In genomic region chr18:58234359-58234741, GRCh38 we compare ENCODE assay signal across 17 cellular contexts.
DNase-seq lines count a peak whose midpoint lies in the region; FAIRE-seq and TF ChIP-seq lines count a peak whose summit lies in the region.
"Had no signal": no experiment of that assay in that cellular context is flagged by ENCODE, and none has a peak within 500 bp of the region (broad histone marks: within the 10 kb centered on the region; RNA-seq: fewer than 3 reads in every experiment).

No MANE protein-coding gene starts in this region.

- no peak overlapping the region for H2AFZ ChIP-seq in keratinocyte (ENCODE audit: control insufficient read depth, low read length)

- H3K9me3 Mint-ChIP-seq in CD4-positive, alpha-beta memory T cell = peaks cover 0 to 3% (median 0%) of the 10 kb centered on the region in 8 donors

- dilution Hi-C loops in keratinocyte (cut with MboI; ENCODE audit: extremely low pct_ligation_motif_present, low sequenced_read_pairs) = no loop called here

- H3K36me3 Mint-ChIP-seq in CD4-positive, alpha-beta memory T cell = no peaks in the 10 kb centered on the region

- TF ChIP-seq POLR2A in adrenal gland (IDR thresholded peaks at IDR 0.05) = no peak

- FAIRE-seq in keratinocyte (lab: Jason Lieb, UNC) = no peak
- FAIRE-seq in small intestine (lab: Jason Lieb, UNC) = no peak
- FAIRE-seq: G401.6, GM12891, GM19239 had no signal

- DNase-seq in keratinocyte (ENCODE audit: low read depth, low spot score) (no peak), small intestine (no peak), adrenal gland (no peak), caudate nucleus (lab: John Stamatoyannopoulos, UW) (no peak)
- DNase-seq in CD4-positive, alpha-beta memory T cell = no peak
- no peak for DNase-seq in stimulated activated naive CD4-positive, alpha-beta T cell treated with Interleukin-2 at 50 U/mL for 16 hours (lab: John Stamatoyannopoulos, UW)
- DNase-seq: HCEC 1CT, NCI-H1436 treated with DMSO at 0.1 percent for 48 hours, NCI-H2081 treated with DMSO at 0.1 percent for 48 hours, NCI-H524 treated with DMSO at 0.1 percent for 48 hours had no signal

- H3K4me3 Mint-ChIP-seq in CD4-positive, alpha-beta memory T cell = no peak overlapping the region

- intact Hi-C loops in CD4-positive, alpha-beta memory T cell (cut with micrococcal nuclease) = no loop called here
- intact Hi-C loops in adrenal gland (cut with DNase I) = no loop called here

- H3K27ac ChIP-seq in C4-2B (peak overlapping the region; percentile 99), VCaP (peak overlapping the region; percentile 92), keratinocyte (ENCODE audit: control insufficient read depth, insufficient read depth, low read length) (peak overlapping the region; percentile 56), small intestine (ENCODE audit: low read depth in 1 of 2, low read length in 1 of 2) (peak overlapping the region; percentile 50 to 85), adrenal gland (no peak overlapping the region), caudate nucleus (ENCODE audit: low read depth, low read length) (no peak overlapping the region)
- no peak overlapping the region for H3K27ac ChIP-seq in CD4-positive, alpha-beta memory T cell (ENCODE audit: low read depth, low read length)
- H3K27ac ChIP-seq: BLaER1, SJSA1 had no signal

- no peaks in the 10 kb centered on the region for H3K27me3 Mint-ChIP-seq in CD4-positive, alpha-beta memory T cell

- H3K4me3 ChIP-seq in keratinocyte (ENCODE audit: control insufficient read depth in 2 of 3, extremely low read depth in 1 of 3, insufficient read depth in 2 of 3, low read depth in 1 of 3, low read length in 3 of 3) = no peak overlapping the region
- H3K4me3 ChIP-seq in small intestine (ENCODE audit: low read depth in 1 of 2, low read length in 2 of 2) = no peak overlapping the region
- no peak overlapping the region for H3K4me3 ChIP-seq in CD4-positive, alpha-beta memory T cell (ENCODE audit: low read length in 2 of 2)
- H3K4me3 ChIP-seq in adrenal gland = no peak overlapping the region
- H3K4me3 ChIP-seq: BLaER1, SJSA1 had no signal

- peak overlapping the region; percentile 48 for H3K4me2 ChIP-seq in keratinocyte (ENCODE audit: control insufficient read depth, extremely low read depth, insufficient read depth, low read depth, low read length)
- H3K4me2 ChIP-seq: BLaER1 had no signal

- H3K9ac ChIP-seq in keratinocyte (ENCODE audit: control insufficient read depth, extremely low read depth, insufficient read depth, low read length) = peak overlapping the region; percentile 44
- H3K9ac ChIP-seq: BLaER1 had no signal

- peaks cover 11% of the 10 kb centered on the region for H3K9me1 ChIP-seq in keratinocyte (ENCODE audit: control insufficient read depth, extremely low read depth, insufficient read depth, low read length)

- TF ChIP-seq CTCF in C4-2B (conservative IDR thresholded peaks at IDR 0.05) (no peak), VCaP (conservative IDR thresholded peaks at IDR 0.05) (no peak), keratinocyte (optimal IDR thresholded peaks at IDR 0.05 in 1 of 3, IDR thresholded peaks at IDR 0.05 in 1 of 3, conservative IDR thresholded peaks at IDR 0.05 in 1 of 3; ENCODE audit: extremely low read depth in 1 of 3, insufficient read depth in 2 of 3, low read length in 3 of 3) (no peak), adrenal gland (IDR thresholded peaks at IDR 0.05) (no peak)

- H3K4me1 ChIP-seq in keratinocyte (ENCODE audit: control insufficient read depth, extremely low read depth, insufficient read depth, low read length) (peaks cover 51% of the 10 kb centered on the region), small intestine (ENCODE audit: control insufficient read depth in 2 of 2, insufficient read depth in 1 of 2, low read depth in 1 of 2, low read length in 1 of 2) (peaks cover 0 to 5% of the 10 kb centered on the region in 2 donors), adrenal gland (replicated peaks in 1 of 2) (no peaks in the 10 kb centered on the region)
- no peaks in the 10 kb centered on the region for H3K4me1 ChIP-seq in CD4-positive, alpha-beta memory T cell (ENCODE audit: insufficient read depth, low read length)
- H3K4me1 ChIP-seq: BLaER1 had no signal

- H3K27ac Mint-ChIP-seq in CD4-positive, alpha-beta memory T cell = no peak overlapping the region

- POLR2A ChIA-PET in CD4-positive, alpha-beta memory T cell (lab: Charles Lee; ENCODE audit: partially characterized antibody) = no interaction called here

- WGBS in small intestine, 3 donors = 61 to 85% (median 63%) methylated on average over 2 of the region's 2 CpGs
- 92 to 100% (median 93%) methylated on average over 2 of the region's 2 CpGs; no CpG with 5 or more reads in 1 of the 4 donors for WGBS in adrenal gland, 4 donors

- CTCF ChIA-PET in CD4-positive, alpha-beta memory T cell (lab: Charles Lee; ENCODE audit: partially characterized antibody) = no interaction called here

- H4K20me1 ChIP-seq in keratinocyte (ENCODE audit: control insufficient read depth, extremely low read depth, insufficient read depth, low read length) = peaks cover 24% of the 10 kb centered on the region
- H4K20me1 ChIP-seq: BLaER1 had no signal

- H3K36me3 ChIP-seq in keratinocyte (ENCODE audit: control insufficient read depth in 2 of 2, extremely low read depth in 1 of 2, insufficient read depth in 2 of 2, low read length in 2 of 2) (peaks cover 4 to 24% of the 10 kb centered on the region in 2 experiments), small intestine (ENCODE audit: control insufficient read depth in 2 of 2, insufficient read depth in 2 of 2, low read length in 2 of 2) (no peaks in the 10 kb centered on the region), adrenal gland (replicated peaks in 1 of 2) (no peaks in the 10 kb centered on the region)
- no peaks in the 10 kb centered on the region for H3K36me3 ChIP-seq in CD4-positive, alpha-beta memory T cell (ENCODE audit: insufficient read depth, low read length)
- H3K36me3 ChIP-seq: BLaER1 had no signal

- H3K27me3 ChIP-seq in keratinocyte (ENCODE audit: control insufficient read depth, extremely low read depth, insufficient read depth, low read length) (no peaks in the 10 kb centered on the region), small intestine (ENCODE audit: control insufficient read depth in 2 of 2, insufficient read depth in 2 of 2, low read length in 2 of 2) (no peaks in the 10 kb centered on the region), adrenal gland (no peaks in the 10 kb centered on the region)
- H3K27me3 ChIP-seq in CD4-positive, alpha-beta memory T cell (ENCODE audit: insufficient read depth, low read length) = no peaks in the 10 kb centered on the region
- H3K27me3 ChIP-seq: BLaER1, SJSA1 had no signal

- H3K9me3 ChIP-seq in keratinocyte (ENCODE audit: control insufficient read depth, low read depth, low read length) = no peaks in the 10 kb centered on the region
- H3K9me3 ChIP-seq in small intestine (ENCODE audit: control insufficient read depth, low read depth) = no peaks in the 10 kb centered on the region
- no peaks in the 10 kb centered on the region for H3K9me3 ChIP-seq in CD4-positive, alpha-beta memory T cell (ENCODE audit: control insufficient read depth in 1 of 2, low read length in 2 of 2)
- no peaks in the 10 kb centered on the region for H3K9me3 ChIP-seq in adrenal gland (replicated peaks in 1 of 3)
- H3K9me3 ChIP-seq: SJSA1 had no signal

- no peaks in the 10 kb centered on the region for H3K4me1 Mint-ChIP-seq in CD4-positive, alpha-beta memory T cell

- peaks cover 89% of the 10 kb centered on the region for H3K79me2 ChIP-seq in keratinocyte (ENCODE audit: control insufficient read depth, insufficient read depth, low read length)

Comparison
In these comparisons a context has a peak if more than half of its experiments do, and no peak if none do; other contexts are left out.
1. H3K27ac ChIP-seq: peak in C4-2B (single experiment), VCaP (single experiment), keratinocyte (single experiment) and small intestine (2 of 2); none in CD4-positive, alpha-beta memory T cell (single experiment), adrenal gland (0 of 5) and caudate nucleus (single experiment).